ENCODE assay signal across 13 cellular contexts in genomic region chr15:57565326-57565725, GRCh38. TPM values are rescaled to one million over a fixed set of nuclear protein-coding genes. Genes with fewer than 3 reads are reported as not detected.
DNase-seq lines count a peak whose midpoint lies in the region; ATAC-seq and TF ChIP-seq lines count a peak whose summit lies in the region.
"Had no signal": no experiment of that assay in that cellular context is flagged by ENCODE, and none has a peak within 500 bp of the region (broad histone marks: within the 10 kb centered on the region; RNA-seq: fewer than 3 reads in every experiment).

No MANE protein-coding gene starts in this region.

- H3K27ac Mint-ChIP-seq in CD4-positive, alpha-beta T cell, result peak overlapping the region; percentile 65
- peak overlapping the region; percentile 0 to 22 (median 20) for H3K27ac Mint-ChIP-seq in IgD-negative memory B cell
- peak overlapping the region; percentile 24 for H3K27ac Mint-ChIP-seq in activated CD4-positive, alpha-beta memory T cell treated with anti-CD3 and anti-CD28 coated beads for 36 hours
- H3K27ac Mint-ChIP-seq: type B pancreatic cell had no signal

- ATAC-seq in CD4-positive, alpha-beta T cell (ENCODE audit: poor library complexity), result peak; percentile 77
- peak; percentile 14 for ATAC-seq in gastroesophageal sphincter
- no peak for ATAC-seq in GM21528 (IDR thresholded peaks at IDR 0.05; ENCODE audit: low FRiP score, unreplicated experiment)
- no peak for ATAC-seq in HG02798 (IDR thresholded peaks at IDR 0.05; ENCODE audit: poor library complexity, unreplicated experiment)

- no peak overlapping the region for H3K27ac ChIP-seq in CD4-positive, alpha-beta T cell (ENCODE audit: low read depth, low read length)
- H3K27ac ChIP-seq in gastroesophageal sphincter, result no peak overlapping the region
- H3K27ac ChIP-seq: skin epidermis had no signal

- H3K4me1 ChIP-seq in gastroesophageal sphincter, result peaks cover 0 to 23% (median 4%) of the 10 kb centered on the region in 3 donors
- peaks cover 12% of the 10 kb centered on the region for H3K4me1 ChIP-seq in BE2C
- H3K4me1 ChIP-seq: breast epithelium had no signal

- H3K27me3 Mint-ChIP-seq in CD4-positive, alpha-beta T cell, result peaks cover 11% of the 10 kb centered on the region
- H3K27me3 Mint-ChIP-seq in IgD-negative memory B cell, result peaks cover 16% of the 10 kb centered on the region
- H3K27me3 Mint-ChIP-seq in activated CD4-positive, alpha-beta memory T cell treated with anti-CD3 and anti-CD28 coated beads for 36 hours, result no peaks in the 10 kb centered on the region
- H3K27me3 Mint-ChIP-seq: type B pancreatic cell had no signal

- H3K4me1 Mint-ChIP-seq in CD4-positive, alpha-beta T cell (ENCODE audit: low read depth), result peaks cover 42% of the 10 kb centered on the region
- H3K4me1 Mint-ChIP-seq in IgD-negative memory B cell, result peaks cover 18 to 47% (median 18%) of the 10 kb centered on the region in 3 donors
- H3K4me1 Mint-ChIP-seq in activated CD4-positive, alpha-beta memory T cell treated with anti-CD3 and anti-CD28 coated beads for 36 hours (ENCODE audit: low read depth), result peaks cover 43% of the 10 kb centered on the region

- POLR2A ChIA-PET in CD4-positive, alpha-beta T cell (lab: Charles Lee), result interaction anchor here (0.7 to 1.8 kb wide), 2 partner anchors 111 to 141 kb away, joined by 3 to 5 read pairs; partner anchors contain the start of gene POLR2M
- POLR2A ChIA-PET in activated CD4-positive, alpha-beta memory T cell treated with anti-CD3 and anti-CD28 coated beads for 36 hours (lab: Charles Lee), result interaction anchor here (0.7 kb wide), 1 partner anchor 26 kb away, joined by 3 read pairs; no protein-coding TSS in a partner anchor

- H3K4me3 Mint-ChIP-seq in CD4-positive, alpha-beta T cell, result peak overlapping the region; percentile 40
- peak overlapping the region in 3 of 4 donors; percentile 13 to 44 (median 39) for H3K4me3 Mint-ChIP-seq in IgD-negative memory B cell
- peak overlapping the region; percentile 4 for H3K4me3 Mint-ChIP-seq in activated CD4-positive, alpha-beta memory T cell treated with anti-CD3 and anti-CD28 coated beads for 36 hours
- H3K4me3 Mint-ChIP-seq: type B pancreatic cell had no signal

- no peaks in the 10 kb centered on the region for H3K9me3 Mint-ChIP-seq in CD4-positive, alpha-beta T cell
- peaks cover 0 to 2% (median 0%) of the 10 kb centered on the region in 3 donors for H3K9me3 Mint-ChIP-seq in IgD-negative memory B cell
- no peaks in the 10 kb centered on the region for H3K9me3 Mint-ChIP-seq in activated CD4-positive, alpha-beta memory T cell treated with anti-CD3 and anti-CD28 coated beads for 36 hours
- H3K9me3 Mint-ChIP-seq: type B pancreatic cell had no signal

- TF ChIP-seq CTCF in CD4-positive, alpha-beta T cell (IDR thresholded peaks at IDR 0.05), result no peak
- no peak for TF ChIP-seq CTCF in gastroesophageal sphincter (IDR thresholded peaks at IDR 0.05)
- TF ChIP-seq CTCF in BE2C (IDR thresholded peaks at IDR 0.05; ENCODE audit: low read depth, low read length), result no peak

- CTCF ChIA-PET in CD4-positive, alpha-beta T cell (lab: Charles Lee), result no interaction called here
- CTCF ChIA-PET in activated CD4-positive, alpha-beta memory T cell treated with anti-CD3 and anti-CD28 coated beads for 36 hours (lab: Charles Lee), result interaction anchor here (1.1 kb wide), 1 partner anchor 168 kb away, joined by 4 read pairs; no protein-coding TSS in a partner anchor

- peak in 7 of 10 experiments; percentile 9 to 56 (median 20) for DNase-seq in CD4-positive, alpha-beta T cell
- DNase-seq in activated CD4-positive, alpha-beta memory T cell treated with anti-CD3 and anti-CD28 coated beads for 36 hours, result peak; percentile 61
- DNase-seq in BE2C, result no peak
- DNase-seq in NCI-H446 (lab: John Stamatoyannopoulos, UW), result no peak
- DNase-seq: KG1 had no signal

- H3K36me3 Mint-ChIP-seq in CD4-positive, alpha-beta T cell (ENCODE audit: low read depth), result no peaks in the 10 kb centered on the region
- no peaks in the 10 kb centered on the region for H3K36me3 Mint-ChIP-seq in IgD-negative memory B cell
- no peaks in the 10 kb centered on the region for H3K36me3 Mint-ChIP-seq in activated CD4-positive, alpha-beta memory T cell treated with anti-CD3 and anti-CD28 coated beads for 36 hours
- H3K36me3 Mint-ChIP-seq: type B pancreatic cell had no signal

- TF ChIP-seq EP300 in gastroesophageal sphincter (IDR thresholded peaks at IDR 0.05), result no peak

- 21 to 43% methylated on average over 2 to 9 of the region's 11 CpGs for WGBS in gastroesophageal sphincter (ENCODE audit: low coverage in 1 of 2), 2 donors

- no peaks in the 10 kb centered on the region for H3K9me3 ChIP-seq in CD4-positive, alpha-beta T cell (ENCODE audit: control insufficient read depth, low read length)
- H3K9me3 ChIP-seq in gastroesophageal sphincter, result no peaks in the 10 kb centered on the region
- H3K9me3 ChIP-seq in BE2C, result no peaks in the 10 kb centered on the region
- H3K9me3 ChIP-seq: breast epithelium had no signal

- no peak for TF ChIP-seq POLR2A in gastroesophageal sphincter (IDR thresholded peaks at IDR 0.05)

- intact Hi-C loops in CD4-positive, alpha-beta T cell (cut with DNase I, micrococcal nuclease), result loop anchor here in 1 of 2 experiments (10.0 kb wide), 1 partner anchor 89 kb away; no protein-coding TSS in a partner anchor
- intact Hi-C loops in activated CD4-positive, alpha-beta memory T cell treated with anti-CD3 and anti-CD28 coated beads for 36 hours (cut with micrococcal nuclease), result no loop called here

- no peaks in the 10 kb centered on the region for H3K27me3 ChIP-seq in CD4-positive, alpha-beta T cell (ENCODE audit: control insufficient read depth, insufficient read depth, low read length)
- H3K27me3 ChIP-seq in gastroesophageal sphincter, result no peaks in the 10 kb centered on the region
- H3K27me3 ChIP-seq in BE2C, result no peaks in the 10 kb centered on the region
- H3K27me3 ChIP-seq: breast epithelium had no signal

- H3K36me3 ChIP-seq in gastroesophageal sphincter, result no peaks in the 10 kb centered on the region
- H3K36me3 ChIP-seq in BE2C, result no peaks in the 10 kb centered on the region
- H3K36me3 ChIP-seq: breast epithelium had no signal

- H3K4me3 ChIP-seq in gastroesophageal sphincter, result no peak overlapping the region
- no peak overlapping the region for H3K4me3 ChIP-seq in BE2C (ENCODE audit: low read depth, low read length)
- H3K4me3 ChIP-seq: breast epithelium, skin epidermis had no signal

RNA-seq across cellular contexts. Expression of gene MYZAP, which starts 26.4 kb away (rescaled TPM):
- 1 to 10 TPM in 1 of 2 experiments, under 1 TPM in 1; 0.66 to 1.1 TPM for total RNA-seq in CD4-positive, alpha-beta T cell
- polyA plus RNA-seq in IgD-negative memory B cell, result 1.8 TPM
- under 1 TPM; 0.55 to 0.63 TPM for total RNA-seq in activated CD4-positive, alpha-beta memory T cell treated with anti-CD3 and anti-CD28 coated beads for 36 hours
- 100 to 1,000 TPM in 3 of 4 donors, 10 to 100 TPM in 1; 13.6 to 299 (median 190) TPM for total RNA-seq in gastroesophageal sphincter
- 2.6 TPM for polyA plus RNA-seq in BE2C (2012; ENCODE audit: insufficient read depth, insufficient read length, low read depth)
- total RNA-seq: T-helper 1 cell treated with Interleukin-12 subunit alpha and Interleukin-12 subunit beta and Interleukin-4 antibody, amounts not matched to agents 30 ng/mL and 1 ng/mL, for 36 hours had no signal

Comparison
In these comparisons a context has a peak if more than half of its experiments do, and no peak if none do; other contexts are left out.
1. ATAC-seq: peak in CD4-positive, alpha-beta T cell (single experiment) and gastroesophageal sphincter (single experiment); none in GM21528 (single experiment) and HG02798 (single experiment).
2. DNase-seq: peak in CD4-positive, alpha-beta T cell (7 of 10) and activated CD4-positive, alpha-beta memory T cell treated with anti-CD3 and anti-CD28 coated beads for 36 hours (single experiment); none in BE2C (single experiment) and NCI-H446 (0 of 2).
3. RNA of gene MYZAP, which starts 26.4 kb away (total RNA-seq): 13.6 to 299 TPM in gastroesophageal sphincter; 0.66 to 1.1 TPM in CD4-positive, alpha-beta T cell and 0.55 to 0.63 TPM in activated CD4-positive, alpha-beta memory T cell treated with anti-CD3 and anti-CD28 coated beads for 36 hours; every median in the first group is over 4 times any median in the second.
4. Peak in every context shown above with its lines, with median percentiles within 50 percentile points of each other: H3K27ac Mint-ChIP-seq and H3K4me3 Mint-ChIP-seq.